Comparison of ENCODE assay signal across 8 cellular contexts in the genomic region with DNA sequence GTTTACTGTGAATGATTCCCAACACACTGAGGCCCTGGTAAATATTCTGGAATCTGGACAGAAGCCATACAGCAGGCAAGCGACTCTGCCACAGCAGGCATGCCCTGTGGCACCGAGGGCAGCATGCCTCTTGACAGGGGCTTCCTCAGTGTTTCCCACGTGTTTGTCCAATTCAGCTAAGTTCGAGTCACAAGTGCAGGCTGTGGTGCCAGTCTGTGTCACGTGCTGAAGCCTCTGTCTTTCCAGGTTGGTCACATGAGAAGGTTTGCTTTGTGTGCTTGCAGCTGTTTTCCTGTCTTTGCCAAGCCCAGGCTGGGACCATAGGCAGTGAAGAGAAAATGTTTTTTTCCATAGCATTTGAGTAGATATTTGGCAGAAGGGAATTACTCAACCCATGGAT. TPM values are rescaled to one million over a fixed set of nuclear protein-coding genes. Genes with fewer than 3 reads are reported as not detected.
A peak's percentile ranks its signal among the peaks of the same experiment; 100 is the strongest.
DNase-seq lines count a peak whose midpoint lies in the region; ATAC-seq and TF ChIP-seq lines count a peak whose summit lies in the region.

No MANE protein-coding gene starts in this region.

- intact Hi-C loops in ovary (cut with DNase I), result no loop called here

- ATAC-seq in GM18861 (IDR thresholded peaks at IDR 0.05; ENCODE audit: unreplicated experiment), result no peak

- H3K4me1 ChIP-seq in ovary (ENCODE audit: insufficient read depth), result peaks cover 7% of the 10 kb centered on the region

- TF ChIP-seq EP300 in ovary (IDR thresholded peaks at IDR 0.05), result no peak

- DNase-seq in CD1c-positive myeloid dendritic cell (ENCODE audit: extremely low spot score) (peak; percentile 18), NCI-H2196 treated with DMSO at 0.1 percent for 48 hours (lab: John Stamatoyannopoulos, UW; ENCODE audit: unreplicated experiment) (peak; percentile 84), globus pallidus (ENCODE audit: low spot score) (peak; percentile 86), ovary (peak; percentile 33 to 60 (median 49)), OCI-M2 (lab: John Stamatoyannopoulos, UW; ENCODE audit: unreplicated experiment) (no peak), KG1 (lab: John Stamatoyannopoulos, UW) (no peak)
- no peak for DNase-seq in effector CD8-positive, alpha-beta T cell (lab: John Stamatoyannopoulos, UW)

- H3K27me3 ChIP-seq in ovary, result no peaks in the 10 kb centered on the region

- no peak for TF ChIP-seq CTCF in ovary (IDR thresholded peaks at IDR 0.05)

- H3K9me3 ChIP-seq in ovary, result no peaks in the 10 kb centered on the region

- H3K36me3 ChIP-seq in ovary, result no peaks in the 10 kb centered on the region

- 20 to 37% (median 25%) methylated on average over 5 of the region's 5 CpGs for WGBS in ovary, 3 donors

- H3K4me3 ChIP-seq in ovary, result no peak overlapping the region

- no peak for TF ChIP-seq POLR2A in ovary (IDR thresholded peaks at IDR 0.05)

- peak overlapping the region; percentile 94 for H3K27ac ChIP-seq in ovary

RNA-seq across cellular contexts. Expression of a gene that starts 2.4 kb away (rescaled TPM):
- 10 to 100 TPM; 18.0 to 32.7 (median 20.7) TPM for total RNA-seq in ovary
- polyA plus RNA-seq in ovary, result 10 to 100 TPM in 1 of 2 donors, 1 to 10 TPM in 1; 9.6 to 36.2 TPM

RNA-seq across cellular contexts. Expression of a gene that starts 26.1 kb away (rescaled TPM):
- 10 to 100 TPM; 16.3 to 52.2 (median 38.8) TPM for total RNA-seq in ovary
- 100 to 1,000 TPM in 1 of 2 donors, 10 to 100 TPM in 1; 32.8 to 114 TPM for polyA plus RNA-seq in ovary

Comparison
In these comparisons a context has a peak if more than half of its experiments do, and no peak if none do; other contexts are left out.
1. DNase-seq: peak in CD1c-positive myeloid dendritic cell (single experiment), NCI-H2196 treated with DMSO at 0.1 percent for 48 hours (single experiment), globus pallidus (single experiment) and ovary (5 of 5); none in OCI-M2 (single experiment), KG1 (single experiment) and effector CD8-positive, alpha-beta T cell (single experiment).